ENCODE assay signal across 16 cellular contexts in genomic region chr1:33153650-33154049, GRCh38. TPM values are rescaled to one million over a fixed set of nuclear protein-coding genes. Genes with fewer than 3 reads are reported as not detected.
A peak's percentile ranks its signal among the peaks of the same experiment; 100 is the strongest.
DNase-seq lines count a peak whose midpoint lies in the region; ATAC-seq and TF ChIP-seq lines count a peak whose summit lies in the region.
"Had no signal": no experiment of that assay in that cellular context is flagged by ENCODE, and none has a peak within 500 bp of the region (broad histone marks: within the 10 kb centered on the region; RNA-seq: fewer than 3 reads in every experiment).

No MANE protein-coding gene starts in this region.

- 89% methylated on average over 2 of the region's 2 CpGs for WGBS in right cardiac atrium
- WGBS in mesodermal cell (ENCODE audit: insufficient coverage in 2 of 2), 2 experiments = 88 to 100% methylated on average over 2 of the region's 2 CpGs

- no peak for TF ChIP-seq CTCF in brain microvascular endothelial cell (IDR thresholded peaks at IDR 0.05; ENCODE audit: low read depth, low read length, missing control alignments)

- peaks cover 54% of the 10 kb centered on the region for H3K36me3 ChIP-seq in brain microvascular endothelial cell (replicated peaks)
- peaks cover 8% of the 10 kb centered on the region for H3K36me3 ChIP-seq in mesodermal cell (ENCODE audit: control insufficient read depth, insufficient read depth, low read length)

- no peak for ATAC-seq in right cardiac atrium
- ATAC-seq in Right ventricle myocardium inferior = no peak
- no peak for ATAC-seq in activated CD4-positive, CD25-positive, alpha-beta regulatory T cell treated with anti-CD3 and anti-CD28 coated beads, Interleukin-2, amount 50 U/mL, for 24 hours
- no peak for ATAC-seq in HG03565 (IDR thresholded peaks at IDR 0.05; ENCODE audit: unreplicated experiment)
- ATAC-seq: foreskin keratinocyte; stimulated activated memory B cell treated with anti-CD40 and anti-IgM and Interleukin-4, amounts not matched to agents 10 μg/mL and 1 μg/mL and 100 μg/mL, for 72 hours had no signal

- H3K27me3 ChIP-seq in right cardiac atrium (ENCODE audit: control insufficient read depth, insufficient read depth) (no peaks in the 10 kb centered on the region), brain microvascular endothelial cell (replicated peaks) (no peaks in the 10 kb centered on the region)
- H3K27me3 ChIP-seq: foreskin keratinocyte had no signal

- H3K4me1 ChIP-seq in right cardiac atrium (ENCODE audit: control insufficient read depth, insufficient read depth, low read length) (peaks cover 16% of the 10 kb centered on the region), mesodermal cell (ENCODE audit: control insufficient read depth, insufficient read depth, low read length, poor library complexity, severe bottlenecking) (peaks cover 10% of the 10 kb centered on the region)

- peak overlapping the region; percentile 97 for H3K27ac ChIP-seq in right cardiac atrium (ENCODE audit: low read length)
- peak overlapping the region; percentile 25 for H3K27ac ChIP-seq in brain microvascular endothelial cell
- H3K27ac ChIP-seq in mesodermal cell (ENCODE audit: low read depth, low read length, severe bottlenecking) = peak overlapping the region; percentile 6
- H3K27ac ChIP-seq: foreskin keratinocyte had no signal

- H3K4me3 ChIP-seq in right cardiac atrium (ENCODE audit: low read length) (no peak overlapping the region), brain microvascular endothelial cell (ENCODE audit: low read depth, low read length) (no peak overlapping the region), mesodermal cell (ENCODE audit: extremely low read depth, insufficient read depth, low read length, poor library complexity, severe bottlenecking) (no peak overlapping the region)
- H3K4me3 ChIP-seq: skin epidermis had no signal

- in situ Hi-C loops in brain microvascular endothelial cell (cut with HindIII; ENCODE audit: low pct_ligation_motif_present, low sequenced_read_pairs) = no loop called here

- intact Hi-C loops in right cardiac atrium (cut with DNase I) = no loop called here
- intact Hi-C loops in Right ventricle myocardium inferior (cut with DNase I) = loop anchor here (2.0 to 10.0 kb wide), 2 partner anchors 27 to 101 kb away; partner anchors contain the start of gene ZNF362

- H3K9me3 ChIP-seq in right cardiac atrium (ENCODE audit: control insufficient read depth, low read length) (no peaks in the 10 kb centered on the region), mesodermal cell (ENCODE audit: control insufficient read depth, low read length) (no peaks in the 10 kb centered on the region)

- DNase-seq in right cardiac atrium (no peak), Right ventricle myocardium inferior (ENCODE audit: missing footprints) (no peak), brain microvascular endothelial cell (peak; percentile 53), C1 segment of cervical spinal cord (lab: John Stamatoyannopoulos, UW) (no peak), NCI-H2081 treated with DMSO at 0.1 percent for 48 hours (lab: John Stamatoyannopoulos, UW) (no peak)
- DNase-seq: activated CD4-positive, alpha-beta T cell treated with anti-CD3 and anti-CD28 coated beads for 4 hours; Calu3; central memory CD4-positive, alpha-beta T cell; foreskin keratinocyte; GF-D8; NCI-H2227 treated with DMSO at 0.1 percent for 48 hours had no signal

RNA-seq across cellular contexts. Expression of gene TRIM62, which starts 28.2 kb away (rescaled TPM):
- total RNA-seq in right cardiac atrium (1 to 10 TPM; 2.2 to 4.4 (median 3.2) TPM), Right ventricle myocardium inferior (2.3 TPM)
- polyA plus RNA-seq in right cardiac atrium = 1.8 TPM
- 8.0 TPM for polyA plus RNA-seq in mesodermal cell (2013, experiment 1 of 2)
- polyA plus RNA-seq in mesodermal cell (2013, experiment 2 of 2) = 7.7 TPM

Comparison
In these comparisons a context has a peak if more than half of its experiments do, and no peak if none do; other contexts are left out.
1. H3K27ac ChIP-seq: peak in every context shown above with its lines; median percentile 97 in right cardiac atrium; 25 in brain microvascular endothelial cell; 6 in mesodermal cell.